Comparison of ENCODE assay signal across 9 cellular contexts in genomic region chr4:122783301-122784215, GRCh38. TPM values are rescaled to one million over a fixed set of nuclear protein-coding genes. Genes with fewer than 3 reads are reported as not detected.
A peak's percentile ranks its signal among the peaks of the same experiment; 100 is the strongest.
DNase-seq lines count a peak whose midpoint lies in the region; ATAC-seq and TF ChIP-seq lines count a peak whose summit lies in the region.
"Had no signal": no experiment of that assay in that cellular context is flagged by ENCODE, and none has a peak within 500 bp of the region (broad histone marks: within the 10 kb centered on the region; RNA-seq: fewer than 3 reads in every experiment).

No MANE protein-coding gene starts in this region.

- H3K27ac ChIP-seq in brain microvascular endothelial cell (peak overlapping the region; percentile 71), thyroid gland (peak overlapping the region in 1 of 3 donors; percentile 43)

- peaks cover 2 to 14% of the 10 kb centered on the region in 2 donors for H3K4me1 ChIP-seq in thyroid gland

- no peak for TF ChIP-seq POLR2A in thyroid gland (IDR thresholded peaks at IDR 0.05)

- H3K36me3 ChIP-seq in brain microvascular endothelial cell (replicated peaks) (no peaks in the 10 kb centered on the region), thyroid gland (no peaks in the 10 kb centered on the region)

- DNase-seq in HT1080 (ENCODE audit: low read depth) = peak; percentile 93
- peak; percentile 91 for DNase-seq in brain microvascular endothelial cell
- DNase-seq in iris pigment epithelial cell (ENCODE audit: low read depth) = peak; percentile 85
- peak; percentile 31 to 82 for DNase-seq in thyroid gland
- DNase-seq in NCI-H2107 (lab: John Stamatoyannopoulos, UW) = no peak
- DNase-seq in stimulated activated CD4-positive, alpha-beta T cell treated with anti-CD3 and anti-CD28 coated beads, Interleukin-4, amount 100 ng/mL, for 24 hours = no peak

- in situ Hi-C loops in brain microvascular endothelial cell (cut with HindIII; ENCODE audit: low pct_ligation_motif_present, low sequenced_read_pairs) = no loop called here

- WGBS in thyroid gland, 2 donors = 41 to 59% methylated on average over 6 of the region's 6 CpGs

- H3K9me3 ChIP-seq in thyroid gland = no peaks in the 10 kb centered on the region

- no peak overlapping the region for H3K4me3 ChIP-seq in brain microvascular endothelial cell (ENCODE audit: low read depth, low read length)
- H3K4me3 ChIP-seq in thyroid gland (replicated peaks in 1 of 3) = no peak overlapping the region

- H3K27me3 ChIP-seq in brain microvascular endothelial cell (replicated peaks) (no peaks in the 10 kb centered on the region), thyroid gland (no peaks in the 10 kb centered on the region)

- intact Hi-C loops in thyroid gland (cut with DNase I) = no loop called here

- TF ChIP-seq CTCF in brain microvascular endothelial cell (IDR thresholded peaks at IDR 0.05; ENCODE audit: low read depth, low read length, missing control alignments) = no peak
- TF ChIP-seq CTCF in thyroid gland (IDR thresholded peaks at IDR 0.05) = no peak

- ATAC-seq in HG03442 (IDR thresholded peaks at IDR 0.05; ENCODE audit: unreplicated experiment) (no peak), HG03520 (IDR thresholded peaks at IDR 0.05; ENCODE audit: unreplicated experiment) (no peak)
- ATAC-seq: activated T-helper 17 cell treated with anti-CD3 and anti-CD28 coated beads, Interleukin-2, amount 50 U/mL, for 72 hours had no signal

RNA-seq across cellular contexts. Expression of gene FGF2, which starts 43.1 kb away (rescaled TPM):
- total RNA-seq in HT1080 (2014; rRNA removed; shearing (Covaris generic)) = 16.7 and 16.8 TPM in 2 replicates
- 6.0 and 8.8 TPM in 2 replicates for polyA plus RNA-seq in HT1080 (2015; cell fraction: cytosol; rRNA removed)
- polyA plus RNA-seq in HT1080 (2015; cell fraction: nucleus; rRNA removed) = 6.2 and 6.8 TPM in 2 replicates
- 1 to 10 TPM; 3.0 to 8.9 (median 3.5) TPM for total RNA-seq in thyroid gland

RNA-seq across cellular contexts. Expression of gene BBS12, which starts 51.1 kb away (rescaled TPM):
- 1.5 and 1.7 TPM in 2 replicates for total RNA-seq in HT1080 (2014; rRNA removed; shearing (Covaris generic))
- 2.3 and 2.8 TPM in 2 replicates for polyA plus RNA-seq in HT1080 (2015; cell fraction: cytosol; rRNA removed)
- polyA plus RNA-seq in HT1080 (2015; cell fraction: nucleus; rRNA removed) = 2.1 and 2.7 TPM in 2 replicates
- 10 to 100 TPM; 10.3 to 15.2 (median 12.3) TPM for total RNA-seq in thyroid gland

Comparison
In these comparisons a context has a peak if more than half of its experiments do, and no peak if none do; other contexts are left out.
1. DNase-seq: peak in HT1080 (single experiment), brain microvascular endothelial cell (single experiment), iris pigment epithelial cell (single experiment) and thyroid gland (2 of 2); none in NCI-H2107 (single experiment) and stimulated activated CD4-positive, alpha-beta T cell treated with anti-CD3 and anti-CD28 coated beads, Interleukin-4, amount 100 ng/mL, for 24 hours (single experiment).